8 cellular contexts compared by ENCODE assay signal in the genomic region with DNA sequence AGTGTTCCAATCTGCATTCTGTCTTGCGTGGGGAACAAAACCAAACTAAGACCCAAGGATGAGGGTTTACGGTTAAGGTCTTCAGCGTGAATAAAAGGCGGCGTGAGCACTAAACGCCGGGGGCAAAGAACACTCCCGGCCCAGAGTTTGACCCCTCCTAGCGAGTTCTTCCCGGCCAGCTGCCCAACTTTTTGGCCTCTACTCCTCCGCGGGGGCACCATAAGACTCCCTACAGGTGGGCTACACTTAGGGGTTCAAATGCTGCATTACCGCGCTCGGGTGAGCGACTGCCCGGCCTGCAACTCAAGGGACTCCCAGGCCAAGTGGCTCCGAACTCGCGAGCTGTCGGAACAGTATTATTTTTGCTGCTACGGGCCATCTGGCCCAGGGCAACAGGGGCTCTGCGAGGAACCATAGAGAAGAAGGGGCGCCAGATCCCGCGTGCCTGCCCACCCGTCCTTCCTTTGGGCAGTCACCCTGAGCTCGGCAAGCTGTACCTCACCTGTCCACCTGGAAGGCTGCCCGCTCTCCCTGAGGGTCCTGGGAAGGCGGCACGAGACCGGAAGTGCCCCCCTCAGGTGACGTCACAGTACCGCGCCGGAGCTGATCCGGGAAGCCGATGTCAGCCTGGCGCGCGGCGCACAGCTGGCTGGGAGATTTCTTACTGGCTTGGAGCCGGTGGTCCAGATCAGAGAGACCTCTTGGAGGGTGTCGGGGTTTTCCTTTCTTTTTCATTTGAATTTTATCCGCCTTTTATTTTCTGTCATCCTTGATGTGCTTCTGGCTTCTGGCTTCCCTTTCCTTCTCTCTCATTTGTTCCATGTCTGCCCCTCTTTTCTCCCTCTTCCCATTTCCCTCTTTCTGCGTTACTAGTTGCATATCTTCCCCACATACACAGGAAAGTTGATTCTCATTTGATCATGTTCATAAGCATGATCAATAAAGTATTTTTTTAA. TPM values are rescaled to one million over a fixed set of nuclear protein-coding genes. Genes with fewer than 3 reads are reported as not detected.
DNase-seq lines count a peak whose midpoint lies in the region; ATAC-seq and TF ChIP-seq lines count a peak whose summit lies in the region.

A gene (minus strand): TSS at position 567 of the 956 bp plus-strand sequence. CDS start 21,638 bp downstream, outside the sequence.

- H3K9me3 Mint-ChIP-seq in activated CD4-positive, alpha-beta T cell treated with anti-CD3 and anti-CD28 coated beads for 36 hours (ENCODE audit: low read depth): no peaks in the 10 kb centered on the region

- peak; percentile 82 for TF ChIP-seq POLR2A in GM19099 (IDR thresholded peaks at IDR 0.05; ENCODE audit: extremely low read depth, insufficient read length, low read depth)

- CTCF ChIA-PET in activated CD4-positive, alpha-beta T cell treated with anti-CD3 and anti-CD28 coated beads for 36 hours (lab: Charles Lee): no interaction called here

- POLR2A ChIA-PET in activated CD4-positive, alpha-beta T cell treated with anti-CD3 and anti-CD28 coated beads for 36 hours (lab: Charles Lee): interaction anchor here (1.6 kb wide), 1 partner anchor 172 kb away, joined by 6 read pairs; a partner anchor contains a TSS

- H3K27me3 Mint-ChIP-seq in activated CD4-positive, alpha-beta T cell treated with anti-CD3 and anti-CD28 coated beads for 36 hours: no peaks in the 10 kb centered on the region

- DNase-seq in AML-193 (lab: John Stamatoyannopoulos, UW) (peak; percentile 49 to 52), NCI-H460 (ENCODE audit: extremely low read depth, low read depth) (peak; percentile 76), choroid plexus epithelial cell (ENCODE audit: low read depth) (peak; percentile 86), kidney glomerular epithelial cell (lab: John Stamatoyannopoulos, UW) (peak; percentile 74)
- DNase-seq in activated CD4-positive, alpha-beta T cell treated with anti-CD3 and anti-CD28 coated beads for 36 hours: peak; percentile 92
- DNase-seq in stimulated activated CD4-positive, alpha-beta T cell treated with anti-CD3 and anti-CD28 coated beads, Interleukin-15, amount 100 ng/mL, for 48 hours (ENCODE audit: low read depth in 2 of 2): peak; percentile 64 to 79

- H3K36me3 Mint-ChIP-seq in activated CD4-positive, alpha-beta T cell treated with anti-CD3 and anti-CD28 coated beads for 36 hours (ENCODE audit: low read depth): peaks cover 10% of the 10 kb centered on the region

- peak; percentile 85 for ATAC-seq in HG03378 (IDR thresholded peaks at IDR 0.05; ENCODE audit: unreplicated experiment)
- ATAC-seq in activated CD4-positive, alpha-beta T cell treated with anti-CD3 and anti-CD28 coated beads for 36 hours: peak; percentile 79

- H3K27ac Mint-ChIP-seq in activated CD4-positive, alpha-beta T cell treated with anti-CD3 and anti-CD28 coated beads for 36 hours: peak within 1 kb of the TSS; percentile 99

- peak within 1 kb of the TSS; percentile 98 for H3K4me3 Mint-ChIP-seq in activated CD4-positive, alpha-beta T cell treated with anti-CD3 and anti-CD28 coated beads for 36 hours

- peak; percentile 8 for TF ChIP-seq CTCF in choroid plexus epithelial cell (conservative IDR thresholded peaks at IDR 0.05; ENCODE audit: low read depth, low read length)

- peak within 1 kb of the TSS; percentile 91 for H3K4me3 ChIP-seq in choroid plexus epithelial cell (ENCODE audit: low read depth, low read length)

- peaks cover 26% of the 10 kb centered on the region for H3K4me1 Mint-ChIP-seq in activated CD4-positive, alpha-beta T cell treated with anti-CD3 and anti-CD28 coated beads for 36 hours

- intact Hi-C loops in activated CD4-positive, alpha-beta T cell treated with anti-CD3 and anti-CD28 coated beads for 36 hours (cut with DNase I, micrococcal nuclease): loop anchor here (1.0 to 10.0 kb wide), 12 partner anchors 46 to 1474 kb away; a partner anchor contains a TSS

RNA-seq across cellular contexts. Expression of the gene that starts here (rescaled TPM):
- 36.7 and 40.7 TPM in 2 replicates for total RNA-seq in NCI-H460 (2014; rRNA removed; shearing (Covaris generic))
- 48.0 and 48.3 TPM in 2 replicates for polyA plus RNA-seq in NCI-H460 (2014; cell fraction: nucleus; rRNA removed)
- total RNA-seq in activated CD4-positive, alpha-beta T cell treated with anti-CD3 and anti-CD28 coated beads for 36 hours: 10 to 100 TPM; 27.0 to 32.8 TPM

Comparison
In these comparisons a context has a peak if more than half of its experiments do, and no peak if none do; other contexts are left out.
1. Peak in every context shown above with its lines: DNase-seq, ATAC-seq and H3K4me3 ChIP-seq.